1 cellular context compared by ENCODE assay signal in genomic region chr1:24468605-24469004, GRCh38.
TF ChIP-seq lines count a peak whose summit lies in the region.

No MANE protein-coding gene starts in this region.

TF ChIP-seq in IMR-90, 13 proteins besides CTCF, POLR2A, EP300 and RAD21:
- no peak for TF ChIP-seq CEBPB (IDR thresholded peaks at IDR 0.05; ENCODE audit: low read depth, low read length)
- TF ChIP-seq MAFK (IDR thresholded peaks at IDR 0.05; ENCODE audit: low read depth, low read length) = no peak
- no peak for TF ChIP-seq ELK1 (IDR thresholded peaks at IDR 0.05; ENCODE audit: borderline replicate concordance, low read depth, low read length)
- no peak for TF ChIP-seq SMC3 (IDR thresholded peaks at IDR 0.05; ENCODE audit: low read depth, low read length)
- no peak for TF ChIP-seq RFX5 (IDR thresholded peaks at IDR 0.05; ENCODE audit: low read depth, low read length)
- TF ChIP-seq BHLHE40 (IDR thresholded peaks at IDR 0.05; ENCODE audit: low read depth, low read length) = no peak
- no peak for TF ChIP-seq MXI1 (IDR thresholded peaks at IDR 0.05; ENCODE audit: borderline replicate concordance, low read depth, low read length)
- no peak for TF ChIP-seq CHD1 (IDR thresholded peaks at IDR 0.05; ENCODE audit: low read depth, low read length)
- no peak for TF ChIP-seq RCOR1 (IDR thresholded peaks at IDR 0.05; ENCODE audit: insufficient replicate concordance, low read length)
- no peak for TF ChIP-seq NFE2L2 (IDR thresholded peaks at IDR 0.05; ENCODE audit: low read depth, low read length)
- TF ChIP-seq FOS (IDR thresholded peaks at IDR 0.05; ENCODE audit: low read depth, low read length) = no peak
- TF ChIP-seq MAZ (IDR thresholded peaks at IDR 0.05; ENCODE audit: borderline replicate concordance, low read depth, low read length) = no peak
TF ChIP-seq in IMR-90: peak in this region for 0.
